In genomic region chr18:48328473-48329205, GRCh38 we compare ENCODE assay signal across 1 cellular context.
TF ChIP-seq lines count a peak whose summit lies in the region.

No MANE protein-coding gene starts in this region.

TF ChIP-seq in A549, 52 proteins besides CTCF, POLR2A, EP300 and RAD21 (continued from another document):
- TF ChIP-seq HMGXB4 (CRISPR knock-in tag; IDR thresholded peaks at IDR 0.05; ENCODE audit: borderline replicate concordance) (no peak), NFE2L2 (conservative IDR thresholded peaks at IDR 0.05; ENCODE audit: low read length) (no peak), PHF8 (IDR thresholded peaks at IDR 0.05; ENCODE audit: borderline replicate concordance, low read depth) (no peak)
TF ChIP-seq in A549: peak in this region for 0.
